In genomic region chr9:19116391-19116790, GRCh38 we compare ENCODE assay signal across 12 cellular contexts. TPM values are rescaled to one million over a fixed set of nuclear protein-coding genes. Genes with fewer than 3 reads are reported as not detected.
DNase-seq lines count a peak whose midpoint lies in the region; ATAC-seq and TF ChIP-seq lines count a peak whose summit lies in the region.
"Had no signal": no experiment of that assay in that cellular context is flagged by ENCODE, and none has a peak within 500 bp of the region (broad histone marks: within the 10 kb centered on the region; RNA-seq: fewer than 3 reads in every experiment).

No MANE protein-coding gene starts in this region.

- peak overlapping the region; percentile 17 for H3K27ac Mint-ChIP-seq in activated CD4-positive, alpha-beta T cell treated with anti-CD3 and anti-CD28 coated beads for 36 hours
- H3K27ac Mint-ChIP-seq: endodermal cell had no signal

- H3K4me3 Mint-ChIP-seq in activated CD4-positive, alpha-beta T cell treated with anti-CD3 and anti-CD28 coated beads for 36 hours: no peak overlapping the region
- H3K4me3 Mint-ChIP-seq: endodermal cell had no signal

- ATAC-seq in activated CD4-positive, alpha-beta T cell treated with anti-CD3 and anti-CD28 coated beads for 36 hours: no peak
- ATAC-seq in left cardiac atrium: peak; percentile 56 to 75
- ATAC-seq in GM21786 (IDR thresholded peaks at IDR 0.05; ENCODE audit: unreplicated experiment): no peak

- intact Hi-C loops in activated CD4-positive, alpha-beta T cell treated with anti-CD3 and anti-CD28 coated beads for 36 hours (cut with DNase I, micrococcal nuclease): no loop called here
- intact Hi-C loops in left cardiac atrium (cut with DNase I): loop anchor here in 1 of 2 donors (10.0 kb wide), 1 partner anchor 58 kb away; no protein-coding TSS in a partner anchor

- H3K9me3 Mint-ChIP-seq in activated CD4-positive, alpha-beta T cell treated with anti-CD3 and anti-CD28 coated beads for 36 hours (ENCODE audit: low read depth): no peaks in the 10 kb centered on the region
- H3K9me3 Mint-ChIP-seq: endodermal cell had no signal

- H3K4me1 Mint-ChIP-seq in activated CD4-positive, alpha-beta T cell treated with anti-CD3 and anti-CD28 coated beads for 36 hours: no peaks in the 10 kb centered on the region
- H3K4me1 Mint-ChIP-seq: endodermal cell had no signal

- no peak for TF ChIP-seq CTCF in GM10266 (IDR thresholded peaks at IDR 0.05; ENCODE audit: control insufficient read depth, insufficient read depth, low read depth, missing control alignments)

- CTCF ChIA-PET in activated CD4-positive, alpha-beta T cell treated with anti-CD3 and anti-CD28 coated beads for 36 hours (lab: Charles Lee): interaction anchor here (0.8 to 1.0 kb wide), 2 partner anchors 15 to 57 kb away, joined by 3 read pairs; no protein-coding TSS in a partner anchor

- POLR2A ChIA-PET in activated CD4-positive, alpha-beta T cell treated with anti-CD3 and anti-CD28 coated beads for 36 hours (lab: Charles Lee): interaction anchor here (0.7 kb wide), 1 partner anchor 1468 kb away, joined by 3 read pairs; no protein-coding TSS in a partner anchor

- no peaks in the 10 kb centered on the region for H3K27me3 Mint-ChIP-seq in activated CD4-positive, alpha-beta T cell treated with anti-CD3 and anti-CD28 coated beads for 36 hours

- peaks cover 62% of the 10 kb centered on the region for H3K36me3 Mint-ChIP-seq in activated CD4-positive, alpha-beta T cell treated with anti-CD3 and anti-CD28 coated beads for 36 hours (ENCODE audit: low read depth)

- no peak for DNase-seq in activated CD4-positive, alpha-beta T cell treated with anti-CD3 and anti-CD28 coated beads for 36 hours
- no peak for DNase-seq in activated CD4-positive, alpha-beta T cell treated with anti-CD3 and anti-CD28 coated beads for 1 hour
- DNase-seq in amniotic epithelial cell (ENCODE audit: low read depth): peak; percentile 79
- DNase-seq in left cardiac atrium: peak; percentile 66
- DNase-seq in ureter (ENCODE audit: low spot score): peak; percentile 4
- no peak for DNase-seq in GM10266 (ENCODE audit: extremely low spot score)
- no peak for DNase-seq in hypothalamus (lab: John Stamatoyannopoulos, UW)
- DNase-seq: amniotic stem cell, DND-41, endodermal cell, NCI-H146 had no signal

RNA-seq across cellular contexts. Expression of gene PLIN2, which starts 10.9 kb away (rescaled TPM):
- total RNA-seq in activated CD4-positive, alpha-beta T cell treated with anti-CD3 and anti-CD28 coated beads for 36 hours: 100 to 1,000 TPM in 1 of 2 experiments, 10 to 100 TPM in 1; 94.2 to 109 TPM
- total RNA-seq in left cardiac atrium: 100 to 1,000 TPM in 1 of 2 donors, 10 to 100 TPM in 1; 77.5 to 392 TPM
- 69.4 TPM for total RNA-seq in ureter

RNA-seq across cellular contexts. Expression of gene HAUS6, which starts 13.7 kb away (rescaled TPM):
- total RNA-seq in activated CD4-positive, alpha-beta T cell treated with anti-CD3 and anti-CD28 coated beads for 36 hours: 10 to 100 TPM; 29.3 to 32.5 TPM
- total RNA-seq in left cardiac atrium (10 to 100 TPM in 1 of 2 donors, 1 to 10 TPM in 1; 6.8 to 11.7 TPM), ureter (13.1 TPM)

Comparison
In these comparisons a context has a peak if more than half of its experiments do, and no peak if none do; other contexts are left out.
1. ATAC-seq: peak in left cardiac atrium (2 of 2); none in activated CD4-positive, alpha-beta T cell treated with anti-CD3 and anti-CD28 coated beads for 36 hours (single experiment) and GM21786 (single experiment).
2. DNase-seq: peak in amniotic epithelial cell (single experiment), left cardiac atrium (single experiment) and ureter (single experiment); none in activated CD4-positive, alpha-beta T cell treated with anti-CD3 and anti-CD28 coated beads for 36 hours (single experiment), activated CD4-positive, alpha-beta T cell treated with anti-CD3 and anti-CD28 coated beads for 1 hour (single experiment), GM10266 (single experiment) and hypothalamus (0 of 51).